In the genomic region with DNA sequence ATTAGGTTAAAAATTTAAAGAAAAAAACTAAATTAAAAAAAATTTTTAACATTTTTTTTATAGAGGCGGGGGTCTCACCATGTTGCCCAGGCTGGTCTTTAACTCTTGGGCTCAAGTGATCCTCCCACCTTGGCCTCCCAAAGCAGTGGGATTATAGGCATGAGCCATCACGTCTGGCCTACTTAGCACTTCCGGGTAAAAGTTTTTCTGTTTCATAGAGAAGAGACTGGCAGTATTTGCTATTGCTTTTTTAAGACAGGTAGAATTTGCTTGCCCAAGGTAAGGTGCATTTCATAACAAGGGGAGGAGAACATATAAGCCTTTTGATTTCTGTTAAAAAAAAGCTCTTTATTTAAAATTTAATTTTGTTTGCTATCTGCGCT, we compare ENCODE assay signal across 2 cellular contexts.
TF ChIP-seq lines count a peak whose summit lies in the region.

No MANE protein-coding gene starts in this region.

TF ChIP-seq in HCT116, 20 proteins besides CTCF, POLR2A, EP300 and RAD21:
- no peak for TF ChIP-seq JUND (IDR thresholded peaks at IDR 0.05)
- TF ChIP-seq, protein P1, sequence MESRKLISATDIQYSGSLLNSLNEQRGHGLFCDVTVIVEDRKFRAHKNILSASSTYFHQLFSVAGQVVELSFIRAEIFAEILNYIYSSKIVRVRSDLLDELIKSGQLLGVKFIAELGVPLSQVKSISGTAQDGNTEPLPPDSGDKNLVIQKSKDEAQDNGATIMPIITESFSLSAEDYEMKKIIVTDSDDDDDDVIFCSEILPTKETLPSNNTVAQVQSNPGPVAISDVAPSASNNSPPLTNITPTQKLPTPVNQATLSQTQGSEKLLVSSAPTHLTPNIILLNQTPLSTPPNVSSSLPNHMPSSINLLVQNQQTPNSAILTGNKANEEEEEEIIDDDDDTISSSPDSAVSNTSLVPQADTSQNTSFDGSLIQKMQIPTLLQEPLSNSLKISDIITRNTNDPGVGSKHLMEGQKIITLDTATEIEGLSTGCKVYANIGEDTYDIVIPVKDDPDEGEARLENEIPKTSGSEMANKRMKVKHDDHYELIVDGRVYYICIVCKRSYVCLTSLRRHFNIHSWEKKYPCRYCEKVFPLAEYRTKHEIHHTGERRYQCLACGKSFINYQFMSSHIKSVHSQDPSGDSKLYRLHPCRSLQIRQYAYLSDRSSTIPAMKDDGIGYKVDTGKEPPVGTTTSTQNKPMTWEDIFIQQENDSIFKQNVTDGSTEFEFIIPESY (IDR thresholded peaks at IDR 0.05; ENCODE audit: extremely low read depth, insufficient replicate concordance, low read length) = no peak
- no peak for TF ChIP-seq SP1 (IDR thresholded peaks at IDR 0.05; ENCODE audit: low read depth)

TF ChIP-seq in endothelial cell of umbilical vein, 7 proteins besides CTCF, POLR2A, EP300 and RAD21:
- TF ChIP-seq JUN (IDR thresholded peaks at IDR 0.05; ENCODE audit: borderline replicate concordance, insufficient read depth, insufficient read length, low read depth) (no peak), FOS (IDR thresholded peaks at IDR 0.05; ENCODE audit: borderline replicate concordance, insufficient read depth, low read length) (no peak), GATA2 (IDR thresholded peaks at IDR 0.05; ENCODE audit: insufficient read depth, insufficient read length, low read depth, low read length) (no peak), EZH2 (IDR thresholded peaks at IDR 0.05; ENCODE audit: borderline replicate concordance, low read depth, low read length, severe bottlenecking) (no peak), MYC (IDR thresholded peaks at IDR 0.05; ENCODE audit: low read depth, low read length) (no peak), POLR2AphosphoS5 (IDR thresholded peaks at IDR 0.05; ENCODE audit: insufficient read depth, low read depth, low read length) (no peak)
- TF ChIP-seq, protein P2, sequence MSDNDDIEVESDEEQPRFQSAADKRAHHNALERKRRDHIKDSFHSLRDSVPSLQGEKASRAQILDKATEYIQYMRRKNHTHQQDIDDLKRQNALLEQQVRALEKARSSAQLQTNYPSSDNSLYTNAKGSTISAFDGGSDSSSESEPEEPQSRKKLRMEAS (IDR thresholded peaks at IDR 0.05; ENCODE audit: insufficient read depth, insufficient read length) = no peak
